9 cellular contexts compared by ENCODE assay signal in genomic region chr13:75847588-75847987, GRCh38.
"Had no signal": no experiment of that assay in that cellular context is flagged by ENCODE, and none has a peak within 500 bp of the region (broad histone marks: within the 10 kb centered on the region; RNA-seq: fewer than 3 reads in every experiment).

No MANE protein-coding gene starts in this region.

- DNase-seq: activated CD4-positive, alpha-beta T cell treated with anti-CD3 and anti-CD28 coated beads, Interleukin-2, amount 50 U/mL, for 1 hour; activated T-cell treated with anti-CD3 and anti-CD28 coated beads for 4 hours; amygdala; cerebellar nuclear complex; pancreas; stimulated activated CD4-positive, alpha-beta T cell treated with anti-CD3 and anti-CD28 coated beads, Interleukin-4, amount 100 ng/mL, for 24 hours; upper lobe of left lung had no signal

- ATAC-seq: activated naive CD4-positive, alpha-beta T cell treated with anti-CD3 and anti-CD28 coated beads, Interleukin-2, amount 50 U/mL, for 72 hours; gastroesophageal sphincter; pancreas had no signal
